30 cellular contexts compared by ENCODE assay signal in genomic region chr5:177435847-177436536, GRCh38. TPM values are rescaled to one million over a fixed set of nuclear protein-coding genes. Genes with fewer than 3 reads are reported as not detected.
DNase-seq lines count a peak whose midpoint lies in the region; ATAC-seq, FAIRE-seq and TF ChIP-seq lines count a peak whose summit lies in the region.
"Had no signal": no experiment of that assay in that cellular context is flagged by ENCODE, and none has a peak within 500 bp of the region (broad histone marks: within the 10 kb centered on the region; RNA-seq: fewer than 3 reads in every experiment).

No MANE protein-coding gene starts in this region.

- POLR2A ChIA-PET in HepG2 (lab: Yijun Ruan, JAX) = interaction anchor here (1.1 to 2.6 kb wide), 4 partner anchors 9 to 31 kb away, joined by 3 to 6 read pairs (median 4); partner anchors contain the start of gene GRK6

- no peaks in the 10 kb centered on the region for H4K20me1 ChIP-seq in HepG2 (ENCODE audit: insufficient read depth, low read length)

- H3K9me3 ChIP-seq in HepG2 (ENCODE audit: low read length) = no peaks in the 10 kb centered on the region
- H3K9me3 ChIP-seq in right lobe of liver = no peaks in the 10 kb centered on the region
- H3K9me3 ChIP-seq: ovary, SJSA1, upper lobe of left lung had no signal

- no peak for ATAC-seq in HepG2
- no peak for ATAC-seq in right lobe of liver
- no peak for ATAC-seq in GM18505 (IDR thresholded peaks at IDR 0.05; ENCODE audit: unreplicated experiment)
- no peak for ATAC-seq in GM18867 (IDR thresholded peaks at IDR 0.05; ENCODE audit: unreplicated experiment)
- no peak for ATAC-seq in GM18502 (IDR thresholded peaks at IDR 0.05; ENCODE audit: poor library complexity, unreplicated experiment)
- ATAC-seq: activated CD4-positive, CD25-positive, alpha-beta regulatory T cell treated with anti-CD3 and anti-CD28 coated beads, Interleukin-2, amount 50 U/mL, for 24 hours; activated CD8-positive, alpha-beta T cell treated with anti-CD3 and anti-CD28 coated beads, Interleukin-2, amount 10 ng/mL, durations not matched to agents 7 days and 5 days; activated T-cell treated with anti-CD3 and anti-CD28 coated beads, Interleukin-2, amount 50 U/mL, for 4 hours; natural killer cell treated with Interleukin-12 subunit alpha and Interleukin-12 subunit beta and Interleukin-15 and Interleukin-18, amount 100 ng/mL, for 72 hours; stimulated activated memory B cell treated with anti-CD40 and anti-IgM and Interleukin-4, amounts not matched to agents 10 μg/mL and 1 μg/mL and 100 μg/mL, for 72 hours had no signal

- H3K9ac ChIP-seq in HepG2 (ENCODE audit: insufficient read depth, low read depth, low read length) = no peak overlapping the region

- intact Hi-C loops in HepG2 (cut with micrococcal nuclease; ENCODE audit: unreplicated experiment) (no loop called here), right lobe of liver (cut with DNase I) (loop anchor here in 1 of 2 donors (5.0 kb wide), 1 partner anchor 34 kb away; the partner anchor contains the start of gene PFN3)

- TF ChIP-seq POLR2A in HepG2 (IDR thresholded peaks at IDR 0.05; ENCODE audit: insufficient read depth in 1 of 2, low read depth in 2 of 2, low read length in 2 of 2) (no peak), right lobe of liver (IDR thresholded peaks at IDR 0.05) (no peak), NB4 (IDR thresholded peaks at IDR 0.05; ENCODE audit: extremely low read depth, insufficient read length) (no peak), GM18505 (IDR thresholded peaks at IDR 0.05; ENCODE audit: borderline replicate concordance, extremely low read depth, insufficient read depth, insufficient read length) (no peak)

- peak overlapping the region; percentile 43 for H3K27ac ChIP-seq in HepG2 (ENCODE audit: extremely low read length, insufficient read depth, low read length)
- H3K27ac ChIP-seq in right lobe of liver = no peak overlapping the region
- H3K27ac ChIP-seq: ovary, SJSA1, upper lobe of left lung had no signal

- TF ChIP-seq CTCF in HepG2 (CRISPR knock-in tag; IDR thresholded peaks at IDR 0.05) (no peak), right lobe of liver (IDR thresholded peaks at IDR 0.05) (no peak), NB4 (IDR thresholded peaks at IDR 0.05; ENCODE audit: low read depth, low read length) (no peak)

- FAIRE-seq in HepG2 (lab: Jason Lieb, UNC) = no peak
- FAIRE-seq: islet of Langerhans, RCC 7860, TTC549 had no signal

- peaks cover 35% of the 10 kb centered on the region for H3K4me1 ChIP-seq in HepG2 (ENCODE audit: insufficient read depth, low read length)
- no peaks in the 10 kb centered on the region for H3K4me1 ChIP-seq in right lobe of liver
- H3K4me1 ChIP-seq: SJSA1 had no signal

- no TSS peak for BruUV-seq in HepG2 (replicated peaks; lab: Mats Ljungman, UMichigan)

- no peaks in the 10 kb centered on the region for H3K79me2 ChIP-seq in HepG2 (ENCODE audit: insufficient read depth, low read length)

- CTCF ChIA-PET in HepG2 (lab: Yijun Ruan, JAX; ENCODE audit: low intra/inter-chr PET ratio, low total read pairs) = no interaction called here

- H3K27me3 ChIP-seq in HepG2 (ENCODE audit: control insufficient read depth in 1 of 2, insufficient read depth in 2 of 2, low read length in 2 of 2) (no peaks in the 10 kb centered on the region), right lobe of liver (no peaks in the 10 kb centered on the region)
- H3K27me3 ChIP-seq: ovary, SJSA1, upper lobe of left lung had no signal

- no peak for TF ChIP-seq RAD21 in HepG2 (CRISPR knock-in tag; IDR thresholded peaks at IDR 0.05)

- TF ChIP-seq EP300 in HepG2 (IDR thresholded peaks at IDR 0.05; ENCODE audit: low read depth in 2 of 2, low read length in 2 of 2) = no peak
- no peak for TF ChIP-seq EP300 in HepG2 (CRISPR knock-in tag; IDR thresholded peaks at IDR 0.05; ENCODE audit: borderline replicate concordance)

- H3K4me2 ChIP-seq in HepG2 (ENCODE audit: low read depth, low read length) = 0 out of 2 replicates have a peak overlapping the region, but pooled peaks have one; percentile 14

- H3K4me3 ChIP-seq in HepG2 (replicated peaks in 1 of 3; ENCODE audit: insufficient read depth in 1 of 3, low read depth in 2 of 3, low read length in 3 of 3) = no peak overlapping the region
- H3K4me3 ChIP-seq in right lobe of liver = no peak overlapping the region
- no peak overlapping the region for H3K4me3 ChIP-seq in NB4 (ENCODE audit: low read depth, low read length)
- H3K4me3 ChIP-seq: ovary, SJSA1, upper lobe of left lung had no signal

- DNase-seq in HepG2 (ENCODE audit: low spot score) = no peak
- DNase-seq in right lobe of liver = no peak
- DNase-seq in NB4 (ENCODE audit: low read depth) = peak; percentile 1
- DNase-seq in islet precursor cell = peak; percentile 48
- DNase-seq: activated CD8-positive, alpha-beta T cell treated with anti-CD3 and anti-CD28 coated beads, Interleukin-2, amount 10 ng/mL, durations not matched to agents 7 days and 5 days; activated naive CD4-positive, alpha-beta T cell treated with Interleukin-2 at 50 U/mL for 16 hours; activated T-cell treated with anti-CD3 and anti-CD28 coated beads, Interleukin-2, amount 50 U/mL, for 4 hours; amygdala; DMS 273 treated with DMSO at 0.1 percent for 48 hours; effector CD4-positive, alpha-beta T cell; H9; NCI-H1417 treated with DMSO at 0.1 percent for 48 hours; NCI-H2081; NCI-H226 had no signal

- H3K36me3 ChIP-seq in HepG2 (replicated peaks in 1 of 2; ENCODE audit: control insufficient read depth in 1 of 2, insufficient read depth in 2 of 2, low read length in 2 of 2) = peaks cover 22 to 34% of the 10 kb centered on the region in 2 experiments; a peak in 4 of 5 replicates
- peaks cover 0 to 44% (median 0%) of the 10 kb centered on the region in 4 donors for H3K36me3 ChIP-seq in right lobe of liver
- H3K36me3 ChIP-seq: ovary had no signal

- no peak overlapping the region for H2AFZ ChIP-seq in HepG2 (ENCODE audit: low read length)

- 97% methylated on average over 22 of the region's 37 CpGs for WGBS in HepG2 (ENCODE audit: low lambda C conversion rate)
- 95% methylated on average over 18 of the region's 37 CpGs for WGBS in right lobe of liver (ENCODE audit: insufficient coverage, low coverage, low lambda C conversion rate, missing lambda C conversion rate)

- in situ Hi-C loops in HepG2 (cut with HindIII; ENCODE audit: extremely low pct_ligation_motif_present, low pct_unique_long_range_greater_than_20kb) = no loop called here

RNA-seq across cellular contexts. Expression of gene GRK6, which starts 9.5 kb away (rescaled TPM):
- total RNA-seq in HepG2 (2016; rRNA removed; fragmentation: Illumina TruSeq; extraction: Trizol) (16.1 and 19.9 TPM in 2 replicates), right lobe of liver (10 to 100 TPM in 3 of 6 experiments, 1 to 10 TPM in 3; 6.1 to 10.8 (median 10.0) TPM)
- 21.2 and 25.1 TPM in 2 replicates for total RNA-seq in HepG2 (2016; cell fraction: cytosol; rRNA removed; fragmentation: Illumina TruSeq; extraction: Trizol; ENCODE audit: low read depth)
- total RNA-seq in HepG2 (2016; cell fraction: insoluble cytoplasmic fraction; rRNA removed; fragmentation: Illumina TruSeq; extraction: Trizol) = 15.7 and 20.8 TPM in 2 replicates
- 43.3 and 44.5 TPM in 2 replicates for total RNA-seq in HepG2 (2016; cell fraction: membrane; rRNA removed; fragmentation: Illumina TruSeq; extraction: Trizol)
- 15.6 TPM in 2 replicates for total RNA-seq in HepG2 (2016; cell fraction: nucleus; rRNA removed; fragmentation: Illumina TruSeq; extraction: Trizol)
- polyA plus RNA-seq in HepG2 (2011; rRNA removed) = 13.2 and 17.4 TPM in 2 replicates
- 16.2 and 19.6 TPM in 2 replicates for polyA plus RNA-seq in HepG2 (2011; cell fraction: cytosol; rRNA removed)
- 21.6 and 24.6 TPM in 2 replicates for polyA plus RNA-seq in HepG2 (2011; cell fraction: nucleus; rRNA removed)
- polyA plus RNA-seq in HepG2 (2012) = 16.7 and 17.5 TPM in 2 replicates
- 36.3 and 37.2 TPM in 2 replicates for polyA plus RNA-seq in HepG2 (2016; cell fraction: cytosol; fragmentation: Illumina TruSeq; extraction: Trizol; ENCODE audit: low read depth)
- 20.6 and 21.6 TPM in 2 replicates for polyA plus RNA-seq in HepG2 (2016; cell fraction: insoluble cytoplasmic fraction; fragmentation: Illumina TruSeq; extraction: Trizol; ENCODE audit: low read depth)
- 45.6 and 48.4 TPM in 2 replicates for polyA plus RNA-seq in HepG2 (2016; cell fraction: membrane; fragmentation: Illumina TruSeq; extraction: Trizol; ENCODE audit: low read depth)
- polyA plus RNA-seq in HepG2 (2016; cell fraction: nucleus; fragmentation: Illumina TruSeq; extraction: Trizol; ENCODE audit: insufficient read depth, low read depth) = 22.8 and 26.4 TPM in 2 replicates
- polyA minus RNA-seq in HepG2 (2011; rRNA and poly(A)+ RNA removed; ENCODE audit: low replicate concordance) = 11.2 and 22.9 TPM in 2 replicates
- 13.6 and 15.1 TPM in 2 replicates for polyA minus RNA-seq in HepG2 (2011; cell fraction: cytosol; rRNA and poly(A)+ RNA removed)
- 19.2 and 24.9 TPM in 2 replicates for polyA minus RNA-seq in HepG2 (2011; cell fraction: nucleus; rRNA and poly(A)+ RNA removed)

RNA-seq across cellular contexts. Expression of gene PRR7, which starts 10.6 kb away (rescaled TPM):
- 3.9 and 5.0 TPM in 2 replicates for total RNA-seq in HepG2 (2016; rRNA removed; fragmentation: Illumina TruSeq; extraction: Trizol)
- 16.0 and 17.8 TPM in 2 replicates for total RNA-seq in HepG2 (2016; cell fraction: cytosol; rRNA removed; fragmentation: Illumina TruSeq; extraction: Trizol; ENCODE audit: low read depth)
- total RNA-seq in HepG2 (2016; cell fraction: insoluble cytoplasmic fraction; rRNA removed; fragmentation: Illumina TruSeq; extraction: Trizol) = 3.2 and 5.8 TPM in 2 replicates
- total RNA-seq in HepG2 (2016; cell fraction: membrane; rRNA removed; fragmentation: Illumina TruSeq; extraction: Trizol) = 13.3 and 19.1 TPM in 2 replicates
- total RNA-seq in HepG2 (2016; cell fraction: nucleus; rRNA removed; fragmentation: Illumina TruSeq; extraction: Trizol) = 2.0 and 2.5 TPM in 2 replicates
- 4.8 and 6.7 TPM in 2 replicates for polyA plus RNA-seq in HepG2 (2011; rRNA removed)
- 6.4 and 16.7 TPM in 2 replicates for polyA plus RNA-seq in HepG2 (2011; cell fraction: cytosol; rRNA removed)
- polyA plus RNA-seq in HepG2 (2011; cell fraction: nucleus; rRNA removed) = 14.7 and 21.3 TPM in 2 replicates
- 1.5 and 3.1 TPM in 2 replicates for polyA plus RNA-seq in HepG2 (2012)
- 20.2 and 21.6 TPM in 2 replicates for polyA plus RNA-seq in HepG2 (2016; cell fraction: cytosol; fragmentation: Illumina TruSeq; extraction: Trizol; ENCODE audit: low read depth)
- 4.9 and 5.8 TPM in 2 replicates for polyA plus RNA-seq in HepG2 (2016; cell fraction: insoluble cytoplasmic fraction; fragmentation: Illumina TruSeq; extraction: Trizol; ENCODE audit: low read depth)
- polyA plus RNA-seq in HepG2 (2016; cell fraction: membrane; fragmentation: Illumina TruSeq; extraction: Trizol; ENCODE audit: low read depth) = 16.9 and 17.7 TPM in 2 replicates
- polyA plus RNA-seq in HepG2 (2016; cell fraction: nucleus; fragmentation: Illumina TruSeq; extraction: Trizol; ENCODE audit: insufficient read depth, low read depth) = 5.8 and 6.9 TPM in 2 replicates
- polyA minus RNA-seq in HepG2 (2011; rRNA and poly(A)+ RNA removed; ENCODE audit: low replicate concordance) = 0.94 and 6.4 TPM in 2 replicates
- polyA minus RNA-seq in HepG2 (2011; cell fraction: cytosol; rRNA and poly(A)+ RNA removed) = 3.2 and 5.0 TPM in 2 replicates
- 1.1 and 1.4 TPM in 2 replicates for polyA minus RNA-seq in HepG2 (2011; cell fraction: nucleus; rRNA and poly(A)+ RNA removed)
- 10 to 100 TPM in 1 of 6 experiments, 1 to 10 TPM in 3, under 1 TPM in 2; 0.15 to 13.0 (median 1.9) TPM for total RNA-seq in right lobe of liver

RNA-seq across cellular contexts. Expression of gene F12, which starts 26.6 kb away (rescaled TPM):
- total RNA-seq in HepG2 (2016; rRNA removed; fragmentation: Illumina TruSeq; extraction: Trizol) = 1.3 and 3.0 TPM in 2 replicates
- total RNA-seq in HepG2 (2016; cell fraction: cytosol; rRNA removed; fragmentation: Illumina TruSeq; extraction: Trizol; ENCODE audit: low read depth) = 1.9 and 3.1 TPM in 2 replicates
- total RNA-seq in HepG2 (2016; cell fraction: insoluble cytoplasmic fraction; rRNA removed; fragmentation: Illumina TruSeq; extraction: Trizol) = 1.4 and 3.6 TPM in 2 replicates
- 2.4 and 3.3 TPM in 2 replicates for total RNA-seq in HepG2 (2016; cell fraction: membrane; rRNA removed; fragmentation: Illumina TruSeq; extraction: Trizol)
- total RNA-seq in HepG2 (2016; cell fraction: nucleus; rRNA removed; fragmentation: Illumina TruSeq; extraction: Trizol) = 2.3 and 3.0 TPM in 2 replicates
- polyA plus RNA-seq in HepG2 (2011; rRNA removed) = 2.5 and 3.1 TPM in 2 replicates
- polyA plus RNA-seq in HepG2 (2011; cell fraction: cytosol; rRNA removed) = 1.5 and 3.0 TPM in 2 replicates
- 27.2 and 32.3 TPM in 2 replicates for polyA plus RNA-seq in HepG2 (2011; cell fraction: nucleus; rRNA removed)
- polyA plus RNA-seq in HepG2 (2012) = 3.6 and 10.3 TPM in 2 replicates
- 3.7 and 5.9 TPM in 2 replicates for polyA plus RNA-seq in HepG2 (2016; cell fraction: cytosol; fragmentation: Illumina TruSeq; extraction: Trizol; ENCODE audit: low read depth)
- 1.6 and 2.3 TPM in 2 replicates for polyA plus RNA-seq in HepG2 (2016; cell fraction: insoluble cytoplasmic fraction; fragmentation: Illumina TruSeq; extraction: Trizol; ENCODE audit: low read depth)
- polyA plus RNA-seq in HepG2 (2016; cell fraction: membrane; fragmentation: Illumina TruSeq; extraction: Trizol; ENCODE audit: low read depth) = 3.4 and 5.0 TPM in 2 replicates
- polyA plus RNA-seq in HepG2 (2016; cell fraction: nucleus; fragmentation: Illumina TruSeq; extraction: Trizol; ENCODE audit: insufficient read depth, low read depth) = 6.6 and 9.9 TPM in 2 replicates
- polyA minus RNA-seq in HepG2 (2011; rRNA and poly(A)+ RNA removed; ENCODE audit: low replicate concordance) = 2.5 and 2.6 TPM in 2 replicates
- 0.30 and 1.2 TPM in 2 replicates for polyA minus RNA-seq in HepG2 (2011; cell fraction: cytosol; rRNA and poly(A)+ RNA removed)
- 1.0 and 1.7 TPM in 2 replicates for polyA minus RNA-seq in HepG2 (2011; cell fraction: nucleus; rRNA and poly(A)+ RNA removed)
- total RNA-seq in right lobe of liver = 100 to 1,000 TPM; 236 to 518 (median 365) TPM
- polyA plus RNA-seq: ovary had no signal

RNA-seq across cellular contexts. Expression of gene PFN3, which starts 35.5 kb away (rescaled TPM):
- total RNA-seq in HepG2 (2016; rRNA removed; fragmentation: Illumina TruSeq; extraction: Trizol) (not detected in 2 replicates), right lobe of liver (not detected)
- not detected in 2 replicates for total RNA-seq in HepG2 (2016; cell fraction: cytosol; rRNA removed; fragmentation: Illumina TruSeq; extraction: Trizol; ENCODE audit: low read depth)
- not detected in 2 replicates for total RNA-seq in HepG2 (2016; cell fraction: insoluble cytoplasmic fraction; rRNA removed; fragmentation: Illumina TruSeq; extraction: Trizol)
- not detected in 2 replicates for total RNA-seq in HepG2 (2016; cell fraction: membrane; rRNA removed; fragmentation: Illumina TruSeq; extraction: Trizol)
- not detected in 2 replicates for total RNA-seq in HepG2 (2016; cell fraction: nucleus; rRNA removed; fragmentation: Illumina TruSeq; extraction: Trizol)
- polyA plus RNA-seq in HepG2 (2011; rRNA removed) = not detected in 2 replicates
- polyA plus RNA-seq in HepG2 (2011; cell fraction: cytosol; rRNA removed) = not detected in 2 replicates
- polyA plus RNA-seq in HepG2 (2011; cell fraction: nucleus; rRNA removed) = not detected in 2 replicates
- not detected in 2 replicates for polyA plus RNA-seq in HepG2 (2012)
- not detected in 2 replicates for polyA plus RNA-seq in HepG2 (2016; cell fraction: cytosol; fragmentation: Illumina TruSeq; extraction: Trizol; ENCODE audit: low read depth)
- not detected in 2 replicates for polyA plus RNA-seq in HepG2 (2016; cell fraction: insoluble cytoplasmic fraction; fragmentation: Illumina TruSeq; extraction: Trizol; ENCODE audit: low read depth)
- not detected in 2 replicates for polyA plus RNA-seq in HepG2 (2016; cell fraction: membrane; fragmentation: Illumina TruSeq; extraction: Trizol; ENCODE audit: low read depth)
- not detected in 2 replicates for polyA plus RNA-seq in HepG2 (2016; cell fraction: nucleus; fragmentation: Illumina TruSeq; extraction: Trizol; ENCODE audit: insufficient read depth, low read depth)
- not detected in 2 replicates for polyA minus RNA-seq in HepG2 (2011; rRNA and poly(A)+ RNA removed; ENCODE audit: low replicate concordance)
- not detected in 2 replicates for polyA minus RNA-seq in HepG2 (2011; cell fraction: cytosol; rRNA and poly(A)+ RNA removed)
- polyA minus RNA-seq in HepG2 (2011; cell fraction: nucleus; rRNA and poly(A)+ RNA removed) = not detected in 2 replicates
- total RNA-seq: activated CD8-positive, alpha-beta T cell treated with anti-CD3 and anti-CD28 coated beads, Interleukin-2, amount 10 ng/mL, durations not matched to agents 7 days and 5 days; activated T-cell treated with anti-CD3 and anti-CD28 coated beads, Interleukin-2, amount 50 U/mL, for 4 hours; epithelial cell of proximal tubule; H9; liver; M059J; natural killer cell treated with Interleukin-12 subunit alpha and Interleukin-12 subunit beta and Interleukin-15 and Interleukin-18, amount 100 ng/mL, for 72 hours; ovary; SJSA1; T-helper 1 cell treated with Interleukin-12 subunit alpha and Interleukin-12 subunit beta and Interleukin-4 antibody, amounts not matched to agents 30 ng/mL and 1 ng/mL, for 36 hours; upper lobe of left lung had no signal
- polyA plus RNA-seq: liver, ovary had no signal

RNA-seq across cellular contexts. Expression of gene DBN1, which starts 37.4 kb away (rescaled TPM):
- 15.7 and 37.3 TPM in 2 replicates for total RNA-seq in HepG2 (2016; rRNA removed; fragmentation: Illumina TruSeq; extraction: Trizol)
- total RNA-seq in HepG2 (2016; cell fraction: cytosol; rRNA removed; fragmentation: Illumina TruSeq; extraction: Trizol; ENCODE audit: low read depth) = 6.9 and 9.3 TPM in 2 replicates
- total RNA-seq in HepG2 (2016; cell fraction: insoluble cytoplasmic fraction; rRNA removed; fragmentation: Illumina TruSeq; extraction: Trizol) = 12.8 and 37.5 TPM in 2 replicates
- 12.9 and 15.2 TPM in 2 replicates for total RNA-seq in HepG2 (2016; cell fraction: membrane; rRNA removed; fragmentation: Illumina TruSeq; extraction: Trizol)
- total RNA-seq in HepG2 (2016; cell fraction: nucleus; rRNA removed; fragmentation: Illumina TruSeq; extraction: Trizol) = 33.8 and 39.3 TPM in 2 replicates
- polyA plus RNA-seq in HepG2 (2011; rRNA removed) = 27.0 and 30.9 TPM in 2 replicates
- 14.1 and 18.1 TPM in 2 replicates for polyA plus RNA-seq in HepG2 (2011; cell fraction: cytosol; rRNA removed)
- 167 and 276 TPM in 2 replicates for polyA plus RNA-seq in HepG2 (2011; cell fraction: nucleus; rRNA removed)
- polyA plus RNA-seq in HepG2 (2012) = 16.5 and 21.1 TPM in 2 replicates
- 7.2 and 8.7 TPM in 2 replicates for polyA plus RNA-seq in HepG2 (2016; cell fraction: cytosol; fragmentation: Illumina TruSeq; extraction: Trizol; ENCODE audit: low read depth)
- 16.0 and 21.2 TPM in 2 replicates for polyA plus RNA-seq in HepG2 (2016; cell fraction: insoluble cytoplasmic fraction; fragmentation: Illumina TruSeq; extraction: Trizol; ENCODE audit: low read depth)
- polyA plus RNA-seq in HepG2 (2016; cell fraction: membrane; fragmentation: Illumina TruSeq; extraction: Trizol; ENCODE audit: low read depth) = 11.4 and 15.4 TPM in 2 replicates
- 72.9 and 77.5 TPM in 2 replicates for polyA plus RNA-seq in HepG2 (2016; cell fraction: nucleus; fragmentation: Illumina TruSeq; extraction: Trizol; ENCODE audit: insufficient read depth, low read depth)
- 30.4 and 47.5 TPM in 2 replicates for polyA minus RNA-seq in HepG2 (2011; rRNA and poly(A)+ RNA removed; ENCODE audit: low replicate concordance)
- 13.2 and 16.4 TPM in 2 replicates for polyA minus RNA-seq in HepG2 (2011; cell fraction: cytosol; rRNA and poly(A)+ RNA removed)
- polyA minus RNA-seq in HepG2 (2011; cell fraction: nucleus; rRNA and poly(A)+ RNA removed) = 42.1 and 43.0 TPM in 2 replicates
- 1 to 10 TPM; 1.1 to 4.6 (median 3.1) TPM for total RNA-seq in right lobe of liver

Comparison
In these comparisons a context has a peak if more than half of its experiments do, and no peak if none do; other contexts are left out.
1. RNA of gene F12, which starts 26.6 kb away (total RNA-seq): 236 to 518 TPM in right lobe of liver; 1.3 to 3.6 TPM in HepG2; every median in the first group is over 10 times any median in the second.
2. DNase-seq: peak in NB4 (single experiment) and islet precursor cell (single experiment); none in HepG2 (single experiment) and right lobe of liver (0 of 3).